ENCODE assay signal across 8 cellular contexts in the genomic region with DNA sequence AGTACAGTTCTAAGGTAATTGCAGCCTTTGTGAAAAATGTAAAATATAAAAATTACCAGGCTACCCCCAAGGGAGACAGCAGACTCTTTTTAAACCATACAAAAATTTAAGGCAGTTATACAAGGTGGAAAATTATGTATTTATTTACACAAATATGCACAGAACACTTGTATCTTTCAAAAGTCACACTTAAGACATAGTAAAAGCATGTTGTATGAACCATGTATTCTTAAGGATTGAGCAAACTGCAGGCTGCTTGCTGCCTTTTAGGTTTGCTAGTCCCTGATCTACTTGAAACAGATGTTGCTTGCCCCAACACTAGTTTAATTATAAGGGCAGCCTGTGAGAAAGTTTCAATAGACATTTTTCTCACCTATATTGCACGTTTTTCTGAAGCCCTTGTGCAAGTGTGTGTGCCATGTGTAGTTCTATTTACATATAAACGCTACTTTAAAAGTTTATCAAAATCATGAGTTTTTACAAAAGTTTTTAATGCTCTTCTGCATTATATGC.
A peak's percentile ranks its signal among the peaks of the same experiment; 100 is the strongest.
DNase-seq lines count a peak whose midpoint lies in the region; ATAC-seq and TF ChIP-seq lines count a peak whose summit lies in the region.

No MANE protein-coding gene starts in this region.

- ATAC-seq in HG02623 (IDR thresholded peaks at IDR 0.05; ENCODE audit: unreplicated experiment), result no peak

- no peaks in the 10 kb centered on the region for H3K9me3 ChIP-seq in MG63

- CTCF ChIA-PET in Calu3 (lab: Charles Lee), result interaction anchor here (0.7 to 1.5 kb wide), 2 partner anchors 73 kb away, joined by 5 to 8 read pairs; a partner anchor contains a TSS

- DNase-seq in Calu3 (no peak), MG63 (no peak), dorsolateral prefrontal cortex (no peak), neural crest cell (ENCODE audit: low read depth, low spot score) (no peak), putamen (ENCODE audit: low spot score) (no peak), medulla oblongata (ENCODE audit: extremely low spot score) (no peak), HK-2 (ENCODE audit: unreplicated experiment) (no peak)

- H3K4me1 Mint-ChIP-seq in Calu3 (ENCODE audit: low read depth, unreplicated experiment) (peaks cover 36% of the 10 kb centered on the region), neural crest cell (peaks cover 40% of the 10 kb centered on the region)

- H3K27ac Mint-ChIP-seq in Calu3 (ENCODE audit: unreplicated experiment) (peak overlapping the region; percentile 97), neural crest cell (ENCODE audit: unreplicated experiment) (no peak overlapping the region)

- H3K36me3 Mint-ChIP-seq in Calu3 (ENCODE audit: insufficient read depth, unreplicated experiment), result peaks cover 49% of the 10 kb centered on the region
- peaks cover 11% of the 10 kb centered on the region for H3K36me3 Mint-ChIP-seq in neural crest cell (ENCODE audit: low read depth)

- H3K27me3 Mint-ChIP-seq in Calu3 (ENCODE audit: unreplicated experiment), result no peaks in the 10 kb centered on the region
- no peaks in the 10 kb centered on the region for H3K27me3 Mint-ChIP-seq in neural crest cell (ENCODE audit: low read depth)

- H3K36me3 ChIP-seq in MG63, result peaks cover 47% of the 10 kb centered on the region

- no TSS peak for BruUV-seq in Calu3 (replicated peaks; lab: Mats Ljungman, UMichigan)

- no peaks in the 10 kb centered on the region for H3K9me3 Mint-ChIP-seq in Calu3 (ENCODE audit: low read depth, unreplicated experiment)
- no peaks in the 10 kb centered on the region for H3K9me3 Mint-ChIP-seq in neural crest cell

- H3K4me3 ChIP-seq in MG63, result peak overlapping the region; percentile 79
- H3K4me3 ChIP-seq in dorsolateral prefrontal cortex, result peak overlapping the region in 58 of 59 donors; percentile 58 to 97 (median 86)

- H3K4me3 Mint-ChIP-seq in Calu3 (ENCODE audit: low read depth, unreplicated experiment) (peak overlapping the region; percentile 80), neural crest cell (peak overlapping the region; percentile 91)

- H3K27me3 ChIP-seq in MG63 (no peaks in the 10 kb centered on the region), dorsolateral prefrontal cortex (no peaks in the 10 kb centered on the region)

- no peak for TF ChIP-seq CTCF in Calu3 (IDR thresholded peaks at IDR 0.05; ENCODE audit: unreplicated experiment)
- no peak for TF ChIP-seq CTCF in dorsolateral prefrontal cortex (IDR thresholded peaks at IDR 0.05 in 54 of 56, conservative IDR thresholded peaks at IDR 0.05 in 2 of 56; ENCODE audit: low read depth in 1 of 56, partially characterized antibody in 56 of 56)
- no peak for TF ChIP-seq CTCF in neural crest cell (conservative IDR thresholded peaks at IDR 0.05)

- H3K27ac ChIP-seq in dorsolateral prefrontal cortex, result peak overlapping the region in 17 of 59 donors; percentile 2 to 96 (median 92)

- intact Hi-C loops in Calu3 (cut with micrococcal nuclease; ENCODE audit: unreplicated experiment) (loop anchor here (5.0 kb wide), 2 partner anchors 137 to 227 kb away; no protein-coding TSS in a partner anchor), dorsolateral prefrontal cortex (cut with DNase I) (no loop called here)
